21 cellular contexts compared by ENCODE assay signal in genomic region chr16:85661131-85662035, GRCh38. TPM values are rescaled to one million over a fixed set of nuclear protein-coding genes. Genes with fewer than 3 reads are reported as not detected.
"Had no signal": no experiment of that assay in that cellular context is flagged by ENCODE, and none has a peak within 500 bp of the region (broad histone marks: within the 10 kb centered on the region; RNA-seq: fewer than 3 reads in every experiment).

No MANE protein-coding gene starts in this region.

- H3K4me3 Mint-ChIP-seq: activated CD8-positive, alpha-beta T cell treated with anti-CD3 and anti-CD28 coated beads for 36 hours; activated naive CD8-positive, alpha-beta T cell treated with anti-CD3 and anti-CD28 coated beads, Interleukin-2, amount 50 U/mL, for 24 hours; activated T-helper 1 cell treated with anti-CD3 and anti-CD28 coated beads, Interleukin-12 subunit alpha, Interleukin-12 subunit beta, Interleukin-2, Interleukin-4 antibody, amounts not matched to agents 30 ng/mL and 10 ng/mL and 1 ng/mL, durations not matched to agents 14 hours and 24 hours and 36 hours; natural killer cell; T-cell had no signal

- H3K27ac Mint-ChIP-seq: activated CD8-positive, alpha-beta T cell treated with anti-CD3 and anti-CD28 coated beads for 36 hours; activated naive CD8-positive, alpha-beta T cell treated with anti-CD3 and anti-CD28 coated beads, Interleukin-2, amount 50 U/mL, for 24 hours; activated T-helper 1 cell treated with anti-CD3 and anti-CD28 coated beads, Interleukin-12 subunit alpha, Interleukin-12 subunit beta, Interleukin-2, Interleukin-4 antibody, amounts not matched to agents 30 ng/mL and 10 ng/mL and 1 ng/mL, durations not matched to agents 14 hours and 24 hours and 36 hours; T-cell had no signal

- H3K4me1 Mint-ChIP-seq: activated naive CD8-positive, alpha-beta T cell treated with anti-CD3 and anti-CD28 coated beads, Interleukin-2, amount 50 U/mL, for 24 hours had no signal

- H3K27ac ChIP-seq: ascending aorta, epithelial cell of prostate, psoas muscle, VCaP had no signal

- H3K27me3 ChIP-seq: ascending aorta, gastrocnemius medialis, thyroid gland had no signal

- FAIRE-seq: colon had no signal

- H3K9me3 ChIP-seq: ascending aorta, gastrocnemius medialis, psoas muscle, thyroid gland had no signal

- DNase-seq: activated CD4-positive, alpha-beta T cell treated with anti-CD3 and anti-CD28 coated beads for 4 hours; activated CD8-positive, alpha-beta memory T cell treated with anti-CD3 and anti-CD28 coated beads, Interleukin-2, amount 50 U/mL, for 4 hours; activated CD8-positive, alpha-beta T cell treated with anti-CD3 and anti-CD28 coated beads for 36 hours; activated naive CD4-positive, alpha-beta T cell; activated naive CD8-positive, alpha-beta T cell treated with anti-CD3 and anti-CD28 coated beads, Interleukin-2, amount 50 U/mL, for 24 hours; effector CD4-positive, alpha-beta T cell; gastrocnemius medialis; hippocampal formation; mammary epithelial cell; natural killer cell; stimulated activated CD4-positive, alpha-beta T cell treated with anti-CD3 and anti-CD28 coated beads, Interleukin-15, amount 100 ng/mL, for 24 hours; stimulated activated CD4-positive, alpha-beta T cell treated with anti-CD3 and anti-CD28 coated beads, Interleukin-4, amount 100 ng/mL, for 24 hours; T-cell; T1000; thyroid gland had no signal

- H3K27me3 Mint-ChIP-seq: activated CD8-positive, alpha-beta T cell treated with anti-CD3 and anti-CD28 coated beads for 36 hours; activated naive CD8-positive, alpha-beta T cell treated with anti-CD3 and anti-CD28 coated beads, Interleukin-2, amount 50 U/mL, for 24 hours; T-cell had no signal

- H3K4me3 ChIP-seq: ascending aorta, gastrocnemius medialis, psoas muscle, thyroid gland had no signal

- H3K4me1 ChIP-seq: ascending aorta had no signal

- H3K9me3 Mint-ChIP-seq: activated CD8-positive, alpha-beta T cell treated with anti-CD3 and anti-CD28 coated beads for 36 hours; activated naive CD8-positive, alpha-beta T cell treated with anti-CD3 and anti-CD28 coated beads, Interleukin-2, amount 50 U/mL, for 24 hours; activated T-helper 1 cell treated with anti-CD3 and anti-CD28 coated beads, Interleukin-12 subunit alpha, Interleukin-12 subunit beta, Interleukin-2, Interleukin-4 antibody, amounts not matched to agents 30 ng/mL and 10 ng/mL and 1 ng/mL, durations not matched to agents 14 hours and 24 hours and 36 hours; natural killer cell; T-cell had no signal

RNA-seq across cellular contexts. Expression of gene GINS2, which starts 27.4 kb away (rescaled TPM):
- total RNA-seq: ascending aorta had no signal
